17 cellular contexts compared by ENCODE assay signal in the genomic region with DNA sequence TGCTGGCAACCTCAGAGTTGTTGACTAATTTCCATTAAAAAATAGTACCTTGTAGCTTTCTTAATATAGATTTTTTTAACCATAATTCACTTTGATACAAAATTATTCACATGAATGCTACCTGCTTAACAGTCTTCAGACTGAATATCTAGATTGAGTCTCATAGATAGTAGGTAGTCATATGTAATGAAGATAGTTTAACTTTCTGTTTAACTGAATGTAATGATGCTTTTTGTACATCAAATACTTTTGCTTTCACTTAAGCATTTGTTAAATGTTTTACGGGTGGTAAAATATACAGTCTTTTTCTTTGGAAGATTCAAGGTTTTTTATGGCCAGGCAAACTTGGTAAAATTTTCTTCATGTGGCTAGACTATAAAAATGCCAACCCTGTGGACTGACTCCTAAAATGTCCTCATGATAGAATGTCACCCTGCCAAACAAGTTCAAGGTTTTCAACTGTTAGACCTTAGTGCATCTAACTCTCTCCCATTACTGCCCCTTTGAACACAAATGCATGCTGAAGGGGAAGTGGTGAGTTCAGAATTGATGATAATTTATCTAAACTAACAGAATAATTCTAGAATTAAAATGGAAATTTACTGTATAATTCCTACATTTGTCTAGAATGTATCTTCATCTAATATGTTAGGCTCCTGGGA. TPM values are rescaled to one million over a fixed set of nuclear protein-coding genes. Genes with fewer than 3 reads are reported as not detected.
DNase-seq lines count a peak whose midpoint lies in the region; ATAC-seq, FAIRE-seq and TF ChIP-seq lines count a peak whose summit lies in the region.
"Had no signal": no experiment of that assay in that cellular context is flagged by ENCODE, and none has a peak within 500 bp of the region (broad histone marks: within the 10 kb centered on the region; RNA-seq: fewer than 3 reads in every experiment).

No MANE protein-coding gene starts in this region.

- intact Hi-C loops in GM12878 (cut with micrococcal nuclease; ENCODE audit: unreplicated experiment), result no loop called here

- no peak for FAIRE-seq in GM12878 (lab: Jason Lieb, UNC)
- FAIRE-seq: H1 had no signal

- POLR2A ChIA-PET in GM12878 (lab: Charles Lee), result interaction anchor here (0.6 kb wide), 2 partner anchors 409 to 1280 kb away, joined by 3 to 7 read pairs; no protein-coding TSS in a partner anchor

- no peaks in the 10 kb centered on the region for H3K9me3 Mint-ChIP-seq in stimulated activated naive CD8-positive, alpha-beta T cell treated with anti-CD3 and anti-CD28 coated beads, Interleukin-15, amount 100 ng/mL, for 72 hours
- H3K9me3 Mint-ChIP-seq in nephron progenitor cell, result no peaks in the 10 kb centered on the region

- no peak overlapping the region for H3K27ac Mint-ChIP-seq in stimulated activated naive CD8-positive, alpha-beta T cell treated with anti-CD3 and anti-CD28 coated beads, Interleukin-15, amount 100 ng/mL, for 72 hours
- no peak overlapping the region for H3K27ac Mint-ChIP-seq in nephron progenitor cell

- H3K4me3 Mint-ChIP-seq in stimulated activated naive CD8-positive, alpha-beta T cell treated with anti-CD3 and anti-CD28 coated beads, Interleukin-15, amount 100 ng/mL, for 72 hours, result peak overlapping the region; percentile 6 to 40
- H3K4me3 Mint-ChIP-seq in nephron progenitor cell, result no peak overlapping the region

- H3K27me3 ChIP-seq in GM12878 (replicated peaks in 1 of 2; ENCODE audit: control insufficient read depth in 2 of 2, insufficient read depth in 2 of 2, low read length in 1 of 2), result no peaks in the 10 kb centered on the region
- H3K27me3 ChIP-seq: testis had no signal

- no peak for TF ChIP-seq CTCF in GM12878 (IDR thresholded peaks at IDR 0.05 in 2 of 3, conservative IDR thresholded peaks at IDR 0.05 in 1 of 3; ENCODE audit: control insufficient read depth in 2 of 3, extremely low read depth in 1 of 3, insufficient read depth in 1 of 3, low read depth in 3 of 3, low read length in 3 of 3)
- TF ChIP-seq CTCF in nephron progenitor cell (IDR thresholded peaks at IDR 0.05), result no peak

- TF ChIP-seq EP300 in GM12878 (IDR thresholded peaks at IDR 0.05; ENCODE audit: borderline replicate concordance in 1 of 2, control insufficient read depth in 1 of 2, low read depth in 2 of 2, low read length in 2 of 2), result no peak

- no peak for TF ChIP-seq RAD21 in GM12878 (IDR thresholded peaks at IDR 0.05; ENCODE audit: insufficient read depth, low read depth, low read length)

- H3K4me3 ChIP-seq in GM12878, result no peak overlapping the region
- H3K4me3 ChIP-seq: testis had no signal

- H2AFZ ChIP-seq in GM12878 (ENCODE audit: control insufficient read depth, low read depth, low read length), result no peak overlapping the region

- peaks cover 14% of the 10 kb centered on the region; the same call in 1 of the 2 replicates for H3K4me1 ChIP-seq in GM12878 (ENCODE audit: control insufficient read depth, insufficient read depth, low read length)

- H3K36me3 ChIP-seq in GM12878 (ENCODE audit: control insufficient read depth in 2 of 2, insufficient read depth in 2 of 2, low read length in 1 of 2), result no peaks in the 10 kb centered on the region

- ATAC-seq in stimulated activated naive CD8-positive, alpha-beta T cell treated with anti-CD3 and anti-CD28 coated beads, Interleukin-15, amount 100 ng/mL, for 72 hours, result no peak
- no peak for ATAC-seq in stimulated activated naive CD8-positive, alpha-beta T cell treated with anti-CD3 and anti-CD28 coated beads, Interleukin-15, Interleukin-2, amounts not matched to agents 100 U/mL and 50 U/mL, for 24 hours
- ATAC-seq in GM12878 (0 out of 3 replicates have a peak, but pooled peaks have one; percentile 13), HG02981 (IDR thresholded peaks at IDR 0.05; ENCODE audit: unreplicated experiment) (no peak)
- ATAC-seq: left lobe of liver had no signal

- H4K20me1 ChIP-seq in GM12878 (ENCODE audit: control insufficient read depth, insufficient read depth), result no peaks in the 10 kb centered on the region

- no peak for TF ChIP-seq POLR2A in GM12878 (IDR thresholded peaks at IDR 0.05; ENCODE audit: low read depth, low read length)

- RAD21 ChIA-PET in GM12878 (lab: Charles Lee; ENCODE audit: unreplicated experiment), result interaction anchor here (1.0 to 1.8 kb wide), 3 partner anchors 11 to 94 kb away, joined by 3 to 6 read pairs (median 5); no protein-coding TSS in a partner anchor

- no TSS peak for BruUV-seq in GM12878 (replicated peaks; lab: Mats Ljungman, UMichigan)

- H3K9me3 ChIP-seq in GM12878 (replicated peaks; ENCODE audit: control insufficient read depth, insufficient read depth, low read length), result no peaks in the 10 kb centered on the region
- H3K9me3 ChIP-seq: testis had no signal

- no peak for DNase-seq in stimulated activated naive CD8-positive, alpha-beta T cell treated with anti-CD3 and anti-CD28 coated beads, Interleukin-15, amount 100 ng/mL, for 72 hours
- no peak for DNase-seq in stimulated activated naive CD8-positive, alpha-beta T cell treated with anti-CD3 and anti-CD28 coated beads, Interleukin-15, Interleukin-2, amounts not matched to agents 100 U/mL and 50 U/mL, for 24 hours
- DNase-seq in NCI-H69 (lab: John Stamatoyannopoulos, UW) (peak; percentile 21), GM12878 (ENCODE audit: low read depth, low spot score) (no peak), nephron progenitor cell (no peak)
- no peak for DNase-seq in stimulated activated naive CD4-positive, alpha-beta T cell (lab: John Stamatoyannopoulos, UW)
- DNase-seq: activated naive CD4-positive, alpha-beta T cell; AML-193; Calu3; NCI-H1105; NCI-H2081 treated with DMSO at 0.1 percent for 48 hours; NCI-H524 treated with DMSO at 0.1 percent for 48 hours; T-helper 1 cell; testis had no signal

- in situ Hi-C loops in GM12878 (cut with MboI), result loop anchor here (25.0 kb wide), 1 partner anchor 1468 kb away; no protein-coding TSS in a partner anchor

- no peaks in the 10 kb centered on the region for H3K27me3 Mint-ChIP-seq in stimulated activated naive CD8-positive, alpha-beta T cell treated with anti-CD3 and anti-CD28 coated beads, Interleukin-15, amount 100 ng/mL, for 72 hours
- no peaks in the 10 kb centered on the region for H3K27me3 Mint-ChIP-seq in nephron progenitor cell (ENCODE audit: low read depth, poor library complexity)

- no peaks in the 10 kb centered on the region for H3K36me3 Mint-ChIP-seq in nephron progenitor cell (ENCODE audit: low read depth)

- H3K27ac ChIP-seq in GM12878 (ENCODE audit: control insufficient read depth, insufficient read depth), result no peak overlapping the region
- H3K27ac ChIP-seq: testis had no signal

- CTCF ChIA-PET in GM12878 (lab: Yijun Ruan, JAX), result interaction anchor here (1.0 to 2.9 kb wide), 5 partner anchors 11 to 128 kb away, joined by 3 to 14 read pairs (median 13); no protein-coding TSS in a partner anchor

- SMC1A ChIA-PET in GM12878 (lab: Charles Lee; ENCODE audit: uncharacterized antibody, unreplicated experiment), result interaction anchor here (1.2 to 1.7 kb wide), 6 partner anchors 11 to 381 kb away, joined by 3 to 9 read pairs (median 5); no protein-coding TSS in a partner anchor

- H3K79me2 ChIP-seq in GM12878 (ENCODE audit: control insufficient read depth, insufficient read depth, low read length), result peaks cover 54% of the 10 kb centered on the region

- no peak overlapping the region for H3K9ac ChIP-seq in GM12878 (ENCODE audit: control insufficient read depth, insufficient read depth, low read length)

- peaks cover 46% of the 10 kb centered on the region for H3K4me1 Mint-ChIP-seq in stimulated activated naive CD8-positive, alpha-beta T cell treated with anti-CD3 and anti-CD28 coated beads, Interleukin-15, amount 100 ng/mL, for 72 hours
- peaks cover 5% of the 10 kb centered on the region for H3K4me1 Mint-ChIP-seq in nephron progenitor cell

- H3K4me2 ChIP-seq in GM12878 (ENCODE audit: control insufficient read depth, insufficient read depth), result peak overlapping the region; percentile 44; the same call in 1 of the 2 replicates

- 57% methylated on average over 1 of the region's 1 CpG for WGBS in GM12878 (ENCODE audit: insufficient coverage, insufficient replicate concordance, low lambda C conversion rate, missing lambda C conversion rate)

TF ChIP-seq in GM12878, 131 proteins besides CTCF, POLR2A, EP300 and RAD21 (continues in another document):
- TF ChIP-seq NFYA (IDR thresholded peaks at IDR 0.05; ENCODE audit: borderline replicate concordance, low read depth, low read length), result no peak
- TF ChIP-seq FOXM1 (IDR thresholded peaks at IDR 0.05; ENCODE audit: low read depth, low read length), result no peak
- TF ChIP-seq IRF4 (IDR thresholded peaks at IDR 0.05; ENCODE audit: low read depth, low read length), result no peak
- no peak for TF ChIP-seq MTA3 (IDR thresholded peaks at IDR 0.05; ENCODE audit: borderline replicate concordance, low read length)
- TF ChIP-seq EGR1 (IDR thresholded peaks at IDR 0.05; ENCODE audit: borderline replicate concordance in 1 of 2, low read depth in 2 of 2, low read length in 2 of 2), result no peak
- TF ChIP-seq MYC (IDR thresholded peaks at IDR 0.05; ENCODE audit: insufficient read depth, insufficient read length, insufficient replicate concordance, low read length, severe bottlenecking), result no peak
- no peak for TF ChIP-seq FOS (IDR thresholded peaks at IDR 0.05; ENCODE audit: borderline replicate concordance, extremely low read depth, insufficient read length)

RNA-seq across cellular contexts. Expression of a gene that starts 16.4 kb away (rescaled TPM):
- total RNA-seq in GM12878 (2013; cell fraction: nucleolus; rRNA removed), result 9.5 and 9.9 TPM in 2 replicates
- total RNA-seq in GM12878 (2014; rRNA removed), result 34.7 and 49.0 TPM in 2 replicates
- total RNA-seq in GM12878 (2014; rRNA removed; fragmentation: Illumina TruSeq; extraction: Trizol), result 37.6 and 37.7 TPM in 2 replicates
- total RNA-seq in GM12878 (2021), result 37.2 and 38.7 TPM in 2 replicates
- polyA plus RNA-seq in GM12878 (2011; ENCODE audit: low read depth), result 23.4 TPM
- 48.2 and 71.8 TPM in 2 replicates for polyA plus RNA-seq in GM12878 (2011; rRNA removed)
- polyA plus RNA-seq in GM12878 (2011; cell fraction: cytosol; rRNA removed), result 18.2 and 22.6 TPM in 2 replicates
- 14.8 and 22.4 TPM in 2 replicates for polyA plus RNA-seq in GM12878 (2011; cell fraction: nucleus; rRNA removed)
- polyA plus RNA-seq in GM12878 (2012), result 33.4 and 40.3 TPM in 2 replicates
- polyA plus RNA-seq in GM12878 (2014; fragmentation: Illumina TruSeq; extraction: Trizol), result 34.6 and 38.9 TPM in 2 replicates
- 10 to 100 TPM; 34.9 to 52.5 TPM for polyA plus RNA-seq in GM12878 (2014; fragmentation: Nextera tagmentation; extraction: Ambion mirVana)
- 62.1 and 64.1 TPM in 2 replicates for polyA plus RNA-seq in GM12878 (2014; rRNA removed)
- polyA plus RNA-seq in GM12878 (2016; fragmentation: Nextera tagmentation; extraction: Ambion mirVana), result 10 to 100 TPM; 60.7 to 71.2 TPM
- polyA minus RNA-seq in GM12878 (2011; rRNA and poly(A)+ RNA removed), result 15.2 and 19.1 TPM in 2 replicates
- 13.2 and 23.0 TPM in 2 replicates for polyA minus RNA-seq in GM12878 (2011; cell fraction: cytosol; rRNA and poly(A)+ RNA removed)
- polyA minus RNA-seq in GM12878 (2011; cell fraction: nucleus; rRNA and poly(A)+ RNA removed), result 7.2 and 7.7 TPM in 2 replicates
